10 cellular contexts compared by ENCODE assay signal in genomic region chr1:225847610-225848009, GRCh38. TPM values are rescaled to one million over a fixed set of nuclear protein-coding genes. Genes with fewer than 3 reads are reported as not detected.
DNase-seq lines count a peak whose midpoint lies in the region; ATAC-seq, FAIRE-seq and TF ChIP-seq lines count a peak whose summit lies in the region.
"Had no signal": no experiment of that assay in that cellular context is flagged by ENCODE, and none has a peak within 500 bp of the region (broad histone marks: within the 10 kb centered on the region; RNA-seq: fewer than 3 reads in every experiment).

No MANE protein-coding gene starts in this region.

- H3K27me3 Mint-ChIP-seq in activated naive CD8-positive, alpha-beta T cell: no peaks in the 10 kb centered on the region
- no peaks in the 10 kb centered on the region for H3K27me3 Mint-ChIP-seq in activated naive CD8-positive, alpha-beta T cell treated with anti-CD3 and anti-CD28 coated beads, Interleukin-2, amount 50 U/mL, for 24 hours

- WGBS in GM12878 (ENCODE audit: insufficient coverage, insufficient replicate concordance, low lambda C conversion rate, missing lambda C conversion rate): 30% methylated on average over 4 of the region's 4 CpGs

- H2AFZ ChIP-seq in GM12878 (ENCODE audit: control insufficient read depth, low read depth, low read length): no peak overlapping the region
- H2AFZ ChIP-seq: PC-9 had no signal

- H3K36me3 Mint-ChIP-seq in activated naive CD8-positive, alpha-beta T cell: peaks cover 10% of the 10 kb centered on the region
- peaks cover 15% of the 10 kb centered on the region for H3K36me3 Mint-ChIP-seq in activated naive CD8-positive, alpha-beta T cell treated with anti-CD3 and anti-CD28 coated beads, Interleukin-2, amount 50 U/mL, for 24 hours (ENCODE audit: low read depth)

- SMC1A ChIA-PET in GM12878 (lab: Charles Lee; ENCODE audit: uncharacterized antibody, unreplicated experiment): interaction anchor here (1.2 to 3.2 kb wide), 2 partner anchors 35 to 49 kb away, joined by 4 to 9 read pairs; partner anchors contain the start of gene TMEM63A

- intact Hi-C loops in GM12878 (cut with micrococcal nuclease; ENCODE audit: unreplicated experiment): loop anchor here (1.0 to 10.0 kb wide), 3 partner anchors 70 to 373 kb away; partner anchors contain the start of gene SRP9

- H4K20me1 ChIP-seq in GM12878 (ENCODE audit: control insufficient read depth, insufficient read depth): no peaks in the 10 kb centered on the region

- no peak for TF ChIP-seq RAD21 in GM12878 (IDR thresholded peaks at IDR 0.05; ENCODE audit: insufficient read depth, low read depth, low read length)

- POLR2A ChIA-PET in GM12878 (lab: Charles Lee): interaction anchor here (2.0 kb wide), 1 partner anchor 35 kb away, joined by 8 read pairs; the partner anchor contains the start of gene TMEM63A

- H3K27ac Mint-ChIP-seq in activated naive CD8-positive, alpha-beta T cell: peak overlapping the region; percentile 92
- H3K27ac Mint-ChIP-seq in activated naive CD8-positive, alpha-beta T cell treated with anti-CD3 and anti-CD28 coated beads, Interleukin-2, amount 50 U/mL, for 24 hours: no peak overlapping the region

- no peaks in the 10 kb centered on the region for H3K9me3 Mint-ChIP-seq in activated naive CD8-positive, alpha-beta T cell (ENCODE audit: low read depth)
- no peaks in the 10 kb centered on the region for H3K9me3 Mint-ChIP-seq in activated naive CD8-positive, alpha-beta T cell treated with anti-CD3 and anti-CD28 coated beads, Interleukin-2, amount 50 U/mL, for 24 hours

- no peak for TF ChIP-seq EP300 in GM12878 (IDR thresholded peaks at IDR 0.05; ENCODE audit: borderline replicate concordance in 1 of 2, control insufficient read depth in 1 of 2, low read depth in 2 of 2, low read length in 2 of 2)

- TF ChIP-seq CTCF in GM12878 (IDR thresholded peaks at IDR 0.05 in 2 of 3, conservative IDR thresholded peaks at IDR 0.05 in 1 of 3; ENCODE audit: control insufficient read depth in 2 of 3, extremely low read depth in 1 of 3, insufficient read depth in 1 of 3, low read depth in 3 of 3, low read length in 3 of 3): no peak

- TF ChIP-seq POLR2A in GM12878 (IDR thresholded peaks at IDR 0.05; ENCODE audit: low read depth, low read length): no peak

- H3K36me3 ChIP-seq in KOPT-K1 (ENCODE audit: insufficient read depth, low read length) (peaks cover 19% of the 10 kb centered on the region), GM12878 (ENCODE audit: control insufficient read depth in 2 of 2, insufficient read depth in 2 of 2, low read length in 1 of 2) (peaks cover 2 to 7% of the 10 kb centered on the region in 2 experiments; a peak in 2 of 4 replicates)

- ATAC-seq in activated naive CD8-positive, alpha-beta T cell treated with anti-CD3 and anti-CD28 coated beads, Interleukin-2, amount 50 U/mL, for 24 hours: no peak
- no peak for ATAC-seq in GM12878

- BruUV-seq in GM12878 (replicated peaks; lab: Mats Ljungman, UMichigan): no TSS peak

- no peaks in the 10 kb centered on the region for H3K27me3 ChIP-seq in GM12878 (replicated peaks in 1 of 2; ENCODE audit: control insufficient read depth in 2 of 2, insufficient read depth in 2 of 2, low read length in 1 of 2)
- H3K27me3 ChIP-seq: suprapubic skin had no signal

- H3K4me3 ChIP-seq in GM12878: no peak overlapping the region
- H3K4me3 ChIP-seq: PC-9, suprapubic skin had no signal

- peak overlapping the region; percentile 59 for H3K9ac ChIP-seq in GM12878 (ENCODE audit: control insufficient read depth, insufficient read depth, low read length)

- peaks cover 49% of the 10 kb centered on the region for H3K4me1 ChIP-seq in GM12878 (ENCODE audit: control insufficient read depth, insufficient read depth, low read length)

- H3K9me3 ChIP-seq in KOPT-K1 (ENCODE audit: insufficient read depth, low read length, poor library complexity, severe bottlenecking): no peaks in the 10 kb centered on the region
- no peaks in the 10 kb centered on the region for H3K9me3 ChIP-seq in GM12878 (replicated peaks; ENCODE audit: control insufficient read depth, insufficient read depth, low read length)
- H3K9me3 ChIP-seq: suprapubic skin had no signal

- no peak for FAIRE-seq in GM12878 (lab: Jason Lieb, UNC)

- H3K27ac ChIP-seq in KOPT-K1 (ENCODE audit: low read depth, low read length, poor library complexity, severe bottlenecking): peak overlapping the region; percentile 83
- peak overlapping the region; percentile 77 for H3K27ac ChIP-seq in GM12878 (ENCODE audit: control insufficient read depth, insufficient read depth)
- peak overlapping the region; percentile 91 for H3K27ac ChIP-seq in substantia nigra (ENCODE audit: low read depth, low read length, poor library complexity, severe bottlenecking)
- H3K27ac ChIP-seq: PC-9, suprapubic skin had no signal

- no peaks in the 10 kb centered on the region for H3K79me2 ChIP-seq in GM12878 (ENCODE audit: control insufficient read depth, insufficient read depth, low read length)

- in situ Hi-C loops in GM12878 (cut with MboI): no loop called here

- CTCF ChIA-PET in GM12878 (lab: Yijun Ruan, JAX): interaction anchor here (1.7 kb wide), 1 partner anchor 70 kb away, joined by 10 read pairs; the partner anchor contains the start of gene SRP9

- H3K4me2 ChIP-seq in GM12878 (ENCODE audit: control insufficient read depth, insufficient read depth): peak overlapping the region; percentile 89
- H3K4me2 ChIP-seq: PC-9 had no signal

- peaks cover 64% of the 10 kb centered on the region for H3K4me1 Mint-ChIP-seq in activated naive CD8-positive, alpha-beta T cell (ENCODE audit: low read depth)
- H3K4me1 Mint-ChIP-seq in activated naive CD8-positive, alpha-beta T cell treated with anti-CD3 and anti-CD28 coated beads, Interleukin-2, amount 50 U/mL, for 24 hours: peaks cover 50% of the 10 kb centered on the region

- RAD21 ChIA-PET in GM12878 (lab: Charles Lee; ENCODE audit: unreplicated experiment): interaction anchor here (1.2 to 2.9 kb wide), 3 partner anchors 31 to 50 kb away, joined by 3 to 13 read pairs (median 5); partner anchors contain the start of gene TMEM63A

- peak overlapping the region; percentile 79 for H3K4me3 Mint-ChIP-seq in activated naive CD8-positive, alpha-beta T cell
- H3K4me3 Mint-ChIP-seq in activated naive CD8-positive, alpha-beta T cell treated with anti-CD3 and anti-CD28 coated beads, Interleukin-2, amount 50 U/mL, for 24 hours: no peak overlapping the region

- DNase-seq in activated naive CD8-positive, alpha-beta T cell treated with anti-CD3 and anti-CD28 coated beads, Interleukin-2, amount 50 U/mL, for 24 hours: no peak
- DNase-seq in GM12878 (ENCODE audit: low read depth, low spot score) (no peak), substantia nigra (lab: John Stamatoyannopoulos, UW) (peak in 1 of 49 donors; percentile 25), superior temporal gyrus (ENCODE audit: extremely low spot score) (no peak), medulla oblongata (ENCODE audit: extremely low spot score) (no peak)
- no peak for DNase-seq in stimulated activated CD4-positive, alpha-beta T cell treated with anti-CD3 and anti-CD28 coated beads, Interleukin-15, amount 100 ng/mL, for 24 hours

RNA-seq across cellular contexts. Expression of gene TMEM63A, which starts 34.6 kb away (rescaled TPM):
- total RNA-seq in GM12878 (2013; cell fraction: nucleolus; rRNA removed): 302 and 309 TPM in 2 replicates
- total RNA-seq in GM12878 (2014; rRNA removed) (12.0 TPM in 2 replicates), GM12878 (2014; rRNA removed; fragmentation: Illumina TruSeq; extraction: Trizol) (8.7 and 10.4 TPM in 2 replicates), GM12878 (2021) (27.6 and 31.8 TPM in 2 replicates)
- 9.4 TPM for polyA plus RNA-seq in GM12878 (2011; ENCODE audit: low read depth)
- polyA plus RNA-seq in GM12878 (2011; rRNA removed) (21.0 and 33.5 TPM in 2 replicates), GM12878 (2014; fragmentation: Illumina TruSeq; extraction: Trizol) (19.6 and 20.1 TPM in 2 replicates), GM12878 (2014; fragmentation: Nextera tagmentation; extraction: Ambion mirVana) (1 to 10 TPM; 1.3 to 1.8 TPM), GM12878 (2014; rRNA removed) (17.2 and 20.2 TPM in 2 replicates), GM12878 (2016; fragmentation: Nextera tagmentation; extraction: Ambion mirVana) (10 to 100 TPM; 14.4 to 15.9 TPM)
- 18.1 and 18.5 TPM in 2 replicates for polyA plus RNA-seq in GM12878 (2011; cell fraction: cytosol; rRNA removed)
- polyA plus RNA-seq in GM12878 (2011; cell fraction: nucleus; rRNA removed): 203 and 271 TPM in 2 replicates
- 18.2 and 27.5 TPM in 2 replicates for polyA plus RNA-seq in GM12878 (2012)
- polyA minus RNA-seq in GM12878 (2011; rRNA and poly(A)+ RNA removed): 37.9 and 46.4 TPM in 2 replicates
- polyA minus RNA-seq in GM12878 (2011; cell fraction: cytosol; rRNA and poly(A)+ RNA removed): 7.7 and 11.4 TPM in 2 replicates
- 61.2 and 88.9 TPM in 2 replicates for polyA minus RNA-seq in GM12878 (2011; cell fraction: nucleus; rRNA and poly(A)+ RNA removed)

RNA-seq across cellular contexts. Expression of gene EPHX1, which starts 37.7 kb away (rescaled TPM):
- 1.2 and 3.3 TPM in 2 replicates for total RNA-seq in GM12878 (2013; cell fraction: nucleolus; rRNA removed)
- 0.73 and 1.0 TPM in 2 replicates for total RNA-seq in GM12878 (2014; rRNA removed)
- total RNA-seq in GM12878 (2014; rRNA removed; fragmentation: Illumina TruSeq; extraction: Trizol): 1.0 TPM in 2 replicates
- total RNA-seq in GM12878 (2021): 2.6 and 2.9 TPM in 2 replicates
- polyA plus RNA-seq in GM12878 (2011; ENCODE audit: low read depth): 1.4 TPM
- 0.29 and 0.69 TPM in 2 replicates for polyA plus RNA-seq in GM12878 (2011; rRNA removed)
- polyA plus RNA-seq in GM12878 (2011; cell fraction: cytosol; rRNA removed): 0.22 and 0.78 TPM in 2 replicates
- polyA plus RNA-seq in GM12878 (2011; cell fraction: nucleus; rRNA removed): 1.1 and 1.2 TPM in 2 replicates
- 1.5 and 2.8 TPM in 2 replicates for polyA plus RNA-seq in GM12878 (2012)
- polyA plus RNA-seq in GM12878 (2014; fragmentation: Illumina TruSeq; extraction: Trizol): 1.4 and 1.6 TPM in 2 replicates
- polyA plus RNA-seq in GM12878 (2014; fragmentation: Nextera tagmentation; extraction: Ambion mirVana): not detected
- 0.33 and 1.6 TPM in 2 replicates for polyA plus RNA-seq in GM12878 (2014; rRNA removed)
- polyA plus RNA-seq in GM12878 (2016; fragmentation: Nextera tagmentation; extraction: Ambion mirVana): under 1 TPM; 0.64 to 0.83 TPM
- polyA minus RNA-seq in GM12878 (2011; rRNA and poly(A)+ RNA removed): 0.62 TPM in 1 of 2 replicates, not detected in the other
- not detected in 2 replicates for polyA minus RNA-seq in GM12878 (2011; cell fraction: cytosol; rRNA and poly(A)+ RNA removed)
- 0.86 and 0.97 TPM in 2 replicates for polyA minus RNA-seq in GM12878 (2011; cell fraction: nucleus; rRNA and poly(A)+ RNA removed)

RNA-seq across cellular contexts. Expression of gene LEFTY1, which starts 41.3 kb away (rescaled TPM):
- not detected in 2 replicates for total RNA-seq in GM12878 (2013; cell fraction: nucleolus; rRNA removed)
- 0.06 TPM in 1 of 2 replicates, not detected in the other for total RNA-seq in GM12878 (2014; rRNA removed)
- not detected in 2 replicates for total RNA-seq in GM12878 (2014; rRNA removed; fragmentation: Illumina TruSeq; extraction: Trizol)
- total RNA-seq in GM12878 (2021): 0.27 TPM in 1 of 2 replicates, not detected in the other
- not detected for polyA plus RNA-seq in GM12878 (2011; ENCODE audit: low read depth)
- not detected in 2 replicates for polyA plus RNA-seq in GM12878 (2011; rRNA removed)
- polyA plus RNA-seq in GM12878 (2011; cell fraction: cytosol; rRNA removed): 0.04 TPM in 1 of 2 replicates, not detected in the other
- 0.06 TPM in 1 of 2 replicates, not detected in the other for polyA plus RNA-seq in GM12878 (2011; cell fraction: nucleus; rRNA removed)
- 0.08 TPM in 1 of 2 replicates, not detected in the other for polyA plus RNA-seq in GM12878 (2012)
- not detected in 2 replicates for polyA plus RNA-seq in GM12878 (2014; fragmentation: Illumina TruSeq; extraction: Trizol)
- polyA plus RNA-seq in GM12878 (2014; fragmentation: Nextera tagmentation; extraction: Ambion mirVana): not detected
- polyA plus RNA-seq in GM12878 (2014; rRNA removed): 0.06 TPM in 1 of 2 replicates, not detected in the other
- polyA plus RNA-seq in GM12878 (2016; fragmentation: Nextera tagmentation; extraction: Ambion mirVana): not detected
- polyA minus RNA-seq in GM12878 (2011; rRNA and poly(A)+ RNA removed): not detected in 2 replicates
- not detected in 2 replicates for polyA minus RNA-seq in GM12878 (2011; cell fraction: cytosol; rRNA and poly(A)+ RNA removed)
- not detected in 2 replicates for polyA minus RNA-seq in GM12878 (2011; cell fraction: nucleus; rRNA and poly(A)+ RNA removed)
- total RNA-seq: PC-9, suprapubic skin had no signal
